11 cellular contexts compared by ENCODE assay signal in the genomic region with DNA sequence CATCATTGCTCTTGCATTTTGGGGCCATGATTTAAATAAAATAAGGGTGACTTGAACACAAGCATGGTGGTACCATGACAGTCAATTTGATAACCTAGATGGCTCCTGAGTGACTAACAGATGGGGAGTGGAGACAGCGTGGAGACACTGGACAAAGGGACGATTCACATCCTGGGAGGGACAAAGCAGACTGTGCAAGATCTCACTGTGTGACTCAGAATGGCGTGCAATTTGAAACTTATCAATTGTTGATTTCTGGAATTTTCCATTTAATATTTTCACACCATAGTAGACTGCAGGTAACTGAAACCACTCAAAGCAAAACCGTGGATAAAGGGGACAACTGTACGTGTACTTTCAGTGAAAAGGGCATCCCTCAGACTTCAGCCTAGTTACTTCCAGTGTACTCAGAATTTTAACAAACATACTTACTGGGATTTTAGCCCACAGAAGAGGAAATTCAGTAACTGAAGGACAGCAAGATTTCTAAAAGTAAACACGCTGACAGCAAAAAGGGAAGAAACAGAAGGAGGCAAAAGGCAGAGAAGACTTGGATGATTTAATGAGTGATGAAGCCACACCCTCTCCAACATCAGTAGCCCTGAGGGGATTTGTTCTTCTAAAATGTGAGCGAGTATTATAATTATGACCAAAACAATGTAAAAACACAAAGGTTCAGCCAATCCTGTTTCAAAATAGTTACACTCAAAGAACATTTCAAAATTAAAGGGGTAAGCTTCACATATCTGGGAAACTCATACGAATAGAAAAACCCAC. TPM values are rescaled to one million over a fixed set of nuclear protein-coding genes. Genes with fewer than 3 reads are reported as not detected.
DNase-seq lines count a peak whose midpoint lies in the region; ATAC-seq and TF ChIP-seq lines count a peak whose summit lies in the region.
"Had no signal": no experiment of that assay in that cellular context is flagged by ENCODE, and none has a peak within 500 bp of the region (broad histone marks: within the 10 kb centered on the region; RNA-seq: fewer than 3 reads in every experiment).

No MANE protein-coding gene starts in this region.

- H3K4me3 ChIP-seq in HCT116 (replicated peaks in 1 of 2; ENCODE audit: low read depth in 1 of 2, low read length in 2 of 2) = no peak overlapping the region
- H3K4me3 ChIP-seq in epithelial cell of esophagus (ENCODE audit: low read length) = no peak overlapping the region
- no peak overlapping the region for H3K4me3 ChIP-seq in skeletal muscle satellite cell (ENCODE audit: low read length)
- H3K4me3 ChIP-seq: testis had no signal

- TF ChIP-seq CTCF in HCT116 (IDR thresholded peaks at IDR 0.05 in 2 of 3, conservative IDR thresholded peaks at IDR 0.05 in 1 of 3; ENCODE audit: borderline replicate concordance in 1 of 3, insufficient read depth in 1 of 3, low read depth in 2 of 3, low read length in 2 of 3) (no peak), epithelial cell of esophagus (IDR thresholded peaks at IDR 0.05; ENCODE audit: insufficient read depth, low read depth, low read length, missing control alignments) (no peak), GM13976 (IDR thresholded peaks at IDR 0.05; ENCODE audit: borderline replicate concordance, control extremely low read depth, extremely low read depth, insufficient read depth, missing control alignments) (no peak)

- H2AFZ ChIP-seq in HCT116 (ENCODE audit: low read depth, low read length, poor library complexity, severe bottlenecking) = no peak overlapping the region

- TF ChIP-seq POLR2A in HCT116 (IDR thresholded peaks at IDR 0.05; ENCODE audit: borderline replicate concordance, extremely low read depth, insufficient read depth, insufficient read length) = no peak

- peaks cover 8 to 9% of the 10 kb centered on the region in 2 experiments; a peak in 2 of 4 replicates for H3K36me3 ChIP-seq in HCT116 (ENCODE audit: control insufficient read depth in 1 of 2, insufficient read depth in 2 of 2, low read length in 2 of 2)
- peaks cover 23% of the 10 kb centered on the region for H3K36me3 ChIP-seq in skeletal muscle satellite cell (ENCODE audit: insufficient read depth, low read length)

- no peak overlapping the region for H3K27ac ChIP-seq in HCT116 (ENCODE audit: low read depth, low read length)
- H3K27ac ChIP-seq: testis had no signal

- DNase-seq in HCT116 (ENCODE audit: low read depth, low spot score) = peak; percentile 68
- DNase-seq in RPMI7951 (ENCODE audit: low read depth) = peak; percentile 68
- peak; percentile 70 for DNase-seq in epithelial cell of esophagus (ENCODE audit: low read depth)
- DNase-seq in GM13976 (ENCODE audit: low spot score) = no peak
- DNase-seq: GF-D8; NCI-H2171 treated with DMSO at 0.1 percent for 48 hours; stimulated activated CD4-positive, alpha-beta T cell treated with anti-CD3 and anti-CD28 coated beads, Interleukin-15, amount 100 ng/mL, for 24 hours; testis had no signal

- ATAC-seq in HCT116 (peak; percentile 86), GM19351 (IDR thresholded peaks at IDR 0.05; ENCODE audit: unreplicated experiment) (no peak), GM21529 (IDR thresholded peaks at IDR 0.05; ENCODE audit: unreplicated experiment) (no peak)

- no peaks in the 10 kb centered on the region for H3K79me2 ChIP-seq in HCT116 (ENCODE audit: insufficient read depth, low read length)

- H3K9ac ChIP-seq in HCT116 (ENCODE audit: low read length) (no peak overlapping the region), skeletal muscle satellite cell (ENCODE audit: low read depth, low read length) (no peak overlapping the region)

- H3K9me2 ChIP-seq in HCT116 (ENCODE audit: insufficient read depth) = no peaks in the 10 kb centered on the region

- in situ Hi-C loops in GM13976 (cut with MboI; ENCODE audit: low sequenced_read_pairs, unreplicated experiment) = no loop called here

- CTCF ChIA-PET in HCT116 (lab: Charles Lee) = no interaction called here

- no peaks in the 10 kb centered on the region for H3K27me3 ChIP-seq in HCT116 (ENCODE audit: insufficient read depth, low read length)
- H3K27me3 ChIP-seq in skeletal muscle satellite cell (ENCODE audit: control insufficient read depth, insufficient read depth, low read length) = no peaks in the 10 kb centered on the region
- H3K27me3 ChIP-seq: testis had no signal

- no TSS peak for BruUV-seq in HCT116 (replicated peaks; lab: Mats Ljungman, UMichigan)

- no peaks in the 10 kb centered on the region for H4K20me1 ChIP-seq in HCT116 (ENCODE audit: insufficient read depth)

- H3K4me2 ChIP-seq in HCT116 (ENCODE audit: low read length) = peak overlapping the region; percentile 41
- H3K4me2 ChIP-seq in skeletal muscle satellite cell (ENCODE audit: low read length) = peak overlapping the region; percentile 8

- H3K4me1 ChIP-seq in HCT116 (ENCODE audit: control insufficient read depth in 1 of 2, insufficient read depth in 2 of 2, low read length in 2 of 2) = peaks cover 6 to 19% of the 10 kb centered on the region in 2 experiments; a peak in 3 of 4 replicates
- H3K4me1 ChIP-seq in skeletal muscle satellite cell (ENCODE audit: control insufficient read depth, insufficient read depth, low read length) = peaks cover 7% of the 10 kb centered on the region
- H3K4me1 ChIP-seq: testis had no signal

- RAD21 ChIA-PET in HCT116 (lab: Charles Lee; ENCODE audit: low non-redundant PET in 1 of 2, low total read pairs in 2 of 2, uncharacterized antibody in 2 of 2, unreplicated experiment in 2 of 2) = no interaction called here

- no peak for TF ChIP-seq RAD21 in HCT116 (IDR thresholded peaks at IDR 0.05; ENCODE audit: low read depth)

- intact Hi-C loops in HCT116 (cut with micrococcal nuclease) = no loop called here

- H3K9me3 ChIP-seq in HCT116 (ENCODE audit: control insufficient read depth in 1 of 2, insufficient read depth in 1 of 2, low read depth in 1 of 2, low read length in 2 of 2) (no peaks in the 10 kb centered on the region), skeletal muscle satellite cell (replicated peaks; ENCODE audit: low read length) (no peaks in the 10 kb centered on the region)
- H3K9me3 ChIP-seq: testis had no signal

- POLR2A ChIA-PET in HCT116 (lab: Charles Lee) = no interaction called here

TF ChIP-seq in HCT116, 20 proteins besides CTCF, POLR2A, EP300 and RAD21:
- TF ChIP-seq EZH2phosphoT487 (IDR thresholded peaks at IDR 0.05; ENCODE audit: borderline replicate concordance) = no peak
- TF ChIP-seq FOSL1 (IDR thresholded peaks at IDR 0.05; ENCODE audit: low read depth) = peak; percentile 52; the same call in 1 of the 2 replicates
- no peak for TF ChIP-seq EGR1 (IDR thresholded peaks at IDR 0.05; ENCODE audit: low read depth)
- TF ChIP-seq, protein P1, sequence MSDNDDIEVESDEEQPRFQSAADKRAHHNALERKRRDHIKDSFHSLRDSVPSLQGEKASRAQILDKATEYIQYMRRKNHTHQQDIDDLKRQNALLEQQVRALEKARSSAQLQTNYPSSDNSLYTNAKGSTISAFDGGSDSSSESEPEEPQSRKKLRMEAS (IDR thresholded peaks at IDR 0.05) = peak; percentile 31; the same call in 1 of the 2 replicates
- TF ChIP-seq JUND (IDR thresholded peaks at IDR 0.05) = 0 out of 2 replicates have a peak, but pooled peaks have one; percentile 35
- TF ChIP-seq ZFX (IDR thresholded peaks at IDR 0.05) = no peak
- peak; percentile 55; the same call in 1 of the 2 replicates for TF ChIP-seq CBX3 (IDR thresholded peaks at IDR 0.05; ENCODE audit: low read depth)
- no peak for TF ChIP-seq ZNF274 (IDR thresholded peaks at IDR 0.05; ENCODE audit: low read depth, low read length)
- TF ChIP-seq SP1 (IDR thresholded peaks at IDR 0.05; ENCODE audit: low read depth) = peak; percentile 54; the same call in 1 of the 2 replicates
- TF ChIP-seq, protein P2, sequence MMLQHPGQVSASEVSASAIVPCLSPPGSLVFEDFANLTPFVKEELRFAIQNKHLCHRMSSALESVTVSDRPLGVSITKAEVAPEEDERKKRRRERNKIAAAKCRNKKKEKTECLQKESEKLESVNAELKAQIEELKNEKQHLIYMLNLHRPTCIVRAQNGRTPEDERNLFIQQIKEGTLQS (IDR thresholded peaks at IDR 0.05) = no peak
- no peak for TF ChIP-seq SRF (IDR thresholded peaks at IDR 0.05; ENCODE audit: low read depth)
- no peak for TF ChIP-seq CEBPB (IDR thresholded peaks at IDR 0.05; ENCODE audit: low read depth)
- no peak for TF ChIP-seq ELF1 (IDR thresholded peaks at IDR 0.05; ENCODE audit: borderline replicate concordance, low read depth)
- TF ChIP-seq SIN3A (IDR thresholded peaks at IDR 0.05; ENCODE audit: low read depth) = no peak
- TF ChIP-seq YY1 (IDR thresholded peaks at IDR 0.05; ENCODE audit: extremely low read depth, insufficient replicate concordance, low read depth, low read length) = no peak

RNA-seq across cellular contexts. Expression of a gene that starts 25.3 kb away (rescaled TPM):
- 12.6 TPM for total RNA-seq in HCT116 (2021; ENCODE audit: unreplicated experiment)
- polyA plus RNA-seq in HCT116 (2012) = 7.9 and 10.0 TPM in 2 replicates
- 19.4 and 23.9 TPM in 2 replicates for total RNA-seq in RPMI7951 (2014; rRNA removed; shearing (Covaris generic))
- 13.3 and 17.5 TPM in 2 replicates for total RNA-seq in skeletal muscle satellite cell (2012; rRNA removed)
